ENCODE assay signal across 1 cellular context in the genomic region with DNA sequence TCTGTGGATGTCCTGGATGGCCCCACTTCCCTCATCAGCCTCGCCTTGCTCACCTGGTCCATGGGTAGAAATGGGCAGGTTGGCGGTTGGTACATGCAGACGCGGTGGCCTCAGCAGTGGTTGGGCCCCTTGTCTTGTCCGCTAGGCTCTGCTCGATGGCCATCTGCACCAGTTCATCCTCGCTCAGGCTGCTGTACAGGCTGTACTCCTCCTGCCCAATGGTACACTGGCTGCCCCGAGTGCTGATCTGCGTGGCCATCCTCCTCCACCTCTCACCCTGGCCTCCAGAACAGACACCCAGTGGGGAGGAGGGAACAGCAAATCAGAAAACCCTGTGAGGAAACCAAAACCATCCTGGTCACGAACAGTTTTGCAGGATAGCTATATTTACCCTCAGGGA.
TF ChIP-seq lines count a peak whose summit lies in the region.

No MANE protein-coding gene starts in this region.

TF ChIP-seq in GM12878, 131 proteins besides CTCF, POLR2A, EP300 and RAD21:
- TF ChIP-seq MTA3 (IDR thresholded peaks at IDR 0.05; ENCODE audit: borderline replicate concordance, low read length) (no peak), ZZZ3 (IDR thresholded peaks at IDR 0.05; ENCODE audit: control insufficient read depth, insufficient read length, low read depth) (no peak), ZSCAN29 (IDR thresholded peaks at IDR 0.05) (no peak), ZNF207 (IDR thresholded peaks at IDR 0.05; ENCODE audit: borderline replicate concordance) (no peak), CHD2 (IDR thresholded peaks at IDR 0.05; ENCODE audit: borderline replicate concordance, low read depth, low read length) (no peak), SPI1 (IDR thresholded peaks at IDR 0.05; ENCODE audit: borderline replicate concordance, insufficient read depth, low read depth, low read length) (no peak), ZNF24 (IDR thresholded peaks at IDR 0.05) (no peak), CBX5 (IDR thresholded peaks at IDR 0.05; ENCODE audit: low read depth) (no peak), TBL1XR1 (IDR thresholded peaks at IDR 0.05; ENCODE audit: low read depth, low read length) (no peak), FOXM1 (IDR thresholded peaks at IDR 0.05; ENCODE audit: low read depth, low read length) (no peak), STAT1 (conservative IDR thresholded peaks at IDR 0.05) (no peak), MEF2B (IDR thresholded peaks at IDR 0.05; ENCODE audit: partially characterized antibody, poor library complexity, severe bottlenecking) (no peak), KDM1A (IDR thresholded peaks at IDR 0.05; ENCODE audit: borderline replicate concordance) (no peak), BACH1 (IDR thresholded peaks at IDR 0.05; ENCODE audit: borderline replicate concordance) (no peak), CBX3 (IDR thresholded peaks at IDR 0.05; ENCODE audit: borderline replicate concordance, low read depth) (no peak), RUNX3 (IDR thresholded peaks at IDR 0.05; ENCODE audit: low read length) (no peak)
- TF ChIP-seq, protein P1, sequence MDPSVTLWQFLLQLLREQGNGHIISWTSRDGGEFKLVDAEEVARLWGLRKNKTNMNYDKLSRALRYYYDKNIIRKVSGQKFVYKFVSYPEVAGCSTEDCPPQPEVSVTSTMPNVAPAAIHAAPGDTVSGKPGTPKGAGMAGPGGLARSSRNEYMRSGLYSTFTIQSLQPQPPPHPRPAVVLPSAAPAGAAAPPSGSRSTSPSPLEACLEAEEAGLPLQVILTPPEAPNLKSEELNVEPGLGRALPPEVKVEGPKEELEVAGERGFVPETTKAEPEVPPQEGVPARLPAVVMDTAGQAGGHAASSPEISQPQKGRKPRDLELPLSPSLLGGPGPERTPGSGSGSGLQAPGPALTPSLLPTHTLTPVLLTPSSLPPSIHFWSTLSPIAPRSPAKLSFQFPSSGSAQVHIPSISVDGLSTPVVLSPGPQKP (IDR thresholded peaks at IDR 0.05; ENCODE audit: low read depth, low read length): no peak
- TF ChIP-seq, protein P2, sequence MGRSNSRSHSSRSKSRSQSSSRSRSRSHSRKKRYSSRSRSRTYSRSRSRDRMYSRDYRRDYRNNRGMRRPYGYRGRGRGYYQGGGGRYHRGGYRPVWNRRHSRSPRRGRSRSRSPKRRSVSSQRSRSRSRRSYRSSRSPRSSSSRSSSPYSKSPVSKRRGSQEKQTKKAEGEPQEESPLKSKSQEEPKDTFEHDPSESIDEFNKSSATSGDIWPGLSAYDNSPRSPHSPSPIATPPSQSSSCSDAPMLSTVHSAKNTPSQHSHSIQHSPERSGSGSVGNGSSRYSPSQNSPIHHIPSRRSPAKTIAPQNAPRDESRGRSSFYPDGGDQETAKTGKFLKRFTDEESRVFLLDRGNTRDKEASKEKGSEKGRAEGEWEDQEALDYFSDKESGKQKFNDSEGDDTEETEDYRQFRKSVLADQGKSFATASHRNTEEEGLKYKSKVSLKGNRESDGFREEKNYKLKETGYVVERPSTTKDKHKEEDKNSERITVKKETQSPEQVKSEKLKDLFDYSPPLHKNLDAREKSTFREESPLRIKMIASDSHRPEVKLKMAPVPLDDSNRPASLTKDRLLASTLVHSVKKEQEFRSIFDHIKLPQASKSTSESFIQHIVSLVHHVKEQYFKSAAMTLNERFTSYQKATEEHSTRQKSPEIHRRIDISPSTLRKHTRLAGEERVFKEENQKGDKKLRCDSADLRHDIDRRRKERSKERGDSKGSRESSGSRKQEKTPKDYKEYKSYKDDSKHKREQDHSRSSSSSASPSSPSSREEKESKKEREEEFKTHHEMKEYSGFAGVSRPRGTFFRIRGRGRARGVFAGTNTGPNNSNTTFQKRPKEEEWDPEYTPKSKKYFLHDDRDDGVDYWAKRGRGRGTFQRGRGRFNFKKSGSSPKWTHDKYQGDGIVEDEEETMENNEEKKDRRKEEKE (IDR thresholded peaks at IDR 0.05): no peak
- TF ChIP-seq, protein P3, sequence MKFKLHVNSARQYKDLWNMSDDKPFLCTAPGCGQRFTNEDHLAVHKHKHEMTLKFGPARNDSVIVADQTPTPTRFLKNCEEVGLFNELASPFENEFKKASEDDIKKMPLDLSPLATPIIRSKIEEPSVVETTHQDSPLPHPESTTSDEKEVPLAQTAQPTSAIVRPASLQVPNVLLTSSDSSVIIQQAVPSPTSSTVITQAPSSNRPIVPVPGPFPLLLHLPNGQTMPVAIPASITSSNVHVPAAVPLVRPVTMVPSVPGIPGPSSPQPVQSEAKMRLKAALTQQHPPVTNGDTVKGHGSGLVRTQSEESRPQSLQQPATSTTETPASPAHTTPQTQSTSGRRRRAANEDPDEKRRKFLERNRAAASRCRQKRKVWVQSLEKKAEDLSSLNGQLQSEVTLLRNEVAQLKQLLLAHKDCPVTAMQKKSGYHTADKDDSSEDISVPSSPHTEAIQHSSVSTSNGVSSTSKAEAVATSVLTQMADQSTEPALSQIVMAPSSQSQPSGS (IDR thresholded peaks at IDR 0.05; ENCODE audit: low read length): no peak
